In the genomic region with DNA sequence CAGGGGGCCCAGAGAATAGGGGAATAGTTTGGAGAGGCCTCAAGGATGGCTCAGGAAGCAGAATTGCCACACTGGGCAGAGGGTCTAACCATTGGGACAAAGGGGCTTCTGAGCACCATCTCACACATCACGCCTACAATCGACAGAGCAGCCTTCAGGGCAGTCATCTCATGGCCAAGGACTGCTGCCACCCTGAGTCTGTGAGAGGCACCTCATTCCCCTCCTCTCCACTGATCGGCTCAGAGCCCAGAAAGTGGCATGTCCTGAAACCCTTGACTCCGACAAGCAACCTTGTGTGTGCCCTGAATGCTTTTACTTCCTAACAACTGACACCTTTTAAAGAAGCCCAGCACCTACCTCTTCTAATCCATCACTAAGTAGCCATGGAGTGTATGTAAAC, we compare ENCODE assay signal across 22 cellular contexts.
DNase-seq lines count a peak whose midpoint lies in the region; ATAC-seq, FAIRE-seq and TF ChIP-seq lines count a peak whose summit lies in the region.
"Had no signal": no experiment of that assay in that cellular context is flagged by ENCODE, and none has a peak within 500 bp of the region (broad histone marks: within the 10 kb centered on the region; RNA-seq: fewer than 3 reads in every experiment).

No MANE protein-coding gene starts in this region.

- H3K23ac ChIP-seq in H9 (ENCODE audit: insufficient read length, low read depth, low read length): no peak overlapping the region

- no peak overlapping the region for H2AFZ ChIP-seq in H9 (ENCODE audit: low read length)

- H4K91ac ChIP-seq in H9 (ENCODE audit: insufficient read length, low read depth, low read length): no peak overlapping the region

- peak; percentile 34 for DNase-seq in H9
- DNase-seq in adipocyte (ENCODE audit: low read depth): peak; percentile 60
- peak; percentile 26 to 33 for DNase-seq in heart right ventricle
- DNase-seq in SW 1271 (lab: John Stamatoyannopoulos, UW): no peak
- DNase-seq in frontal cortex (ENCODE audit: low spot score in 2 of 2): no peak
- DNase-seq in Calu3: no peak
- DNase-seq: ACHN; BE2C; CD4-positive, alpha-beta memory T cell; DMS79 treated with DMSO at 0.1 percent for 48 hours; MG63; NCI-H1105; NCI-H1694 treated with DMSO at 0.1 percent for 48 hours; NCI-H2171; NCI-H82; SIG-M5 had no signal

- no peaks in the 10 kb centered on the region for H3K79me1 ChIP-seq in H9 (ENCODE audit: insufficient read depth, low read depth, low read length, poor library complexity, severe bottlenecking)

- H3K4me2 ChIP-seq in H9 (ENCODE audit: insufficient read depth, insufficient read length, low read length): no peak overlapping the region
- H3K4me2 ChIP-seq: KMS-11 had no signal

- no peak overlapping the region for H3T11ph ChIP-seq in H9 (ENCODE audit: low read length)

- no peak overlapping the region for H2BK15ac ChIP-seq in H9 (ENCODE audit: low read depth, low read length)

- peak; percentile 14; the same call in 2 of the 3 replicates for TF ChIP-seq CTCF in H9 (conservative IDR thresholded peaks at IDR 0.05)
- peak in 5 of 9 donors; percentile 9 to 35 (median 26) for TF ChIP-seq CTCF in heart right ventricle (IDR thresholded peaks at IDR 0.05)
- TF ChIP-seq CTCF in nephron (IDR thresholded peaks at IDR 0.05; ENCODE audit: unreplicated experiment in 3 of 3): no peak
- no peak for TF ChIP-seq CTCF in Calu3 (IDR thresholded peaks at IDR 0.05; ENCODE audit: unreplicated experiment)

- BruUV-seq in Calu3 (replicated peaks; lab: Mats Ljungman, UMichigan): no TSS peak

- H3K4ac ChIP-seq in H9 (ENCODE audit: low read depth, low read length): no peak overlapping the region

- H2BK120ac ChIP-seq in H9 (ENCODE audit: low read depth, low read length, poor library complexity, severe bottlenecking): no peak overlapping the region

- no peak for FAIRE-seq in frontal cortex (lab: Jason Lieb, UNC)
- FAIRE-seq: D721Med, G401.6, GM12891, RCC 7860 had no signal

- peak overlapping the region in 1 of 3 experiments; percentile 28; a peak in 1 of 7 replicates for H3K27ac Mint-ChIP-seq in H9
- H3K27ac Mint-ChIP-seq in nephron: peak overlapping the region in 2 of 3 experiments; percentile 27 to 42
- no peak overlapping the region for H3K27ac Mint-ChIP-seq in Calu3 (ENCODE audit: unreplicated experiment)
- H3K27ac Mint-ChIP-seq: CD4-positive, alpha-beta memory T cell had no signal

- H2BK20ac ChIP-seq in H9 (ENCODE audit: low read depth, low read length, poor library complexity, severe bottlenecking): no peak overlapping the region

- H3K4me1 ChIP-seq in H9 (ENCODE audit: insufficient read depth, low read length) (no peaks in the 10 kb centered on the region), adipocyte (ENCODE audit: control insufficient read depth, insufficient read depth, low read length) (no peaks in the 10 kb centered on the region), heart right ventricle (peaks cover 0 to 22% (median 3%) of the 10 kb centered on the region in 9 donors)
- H3K4me1 ChIP-seq: BE2C had no signal

- H3K4me1 Mint-ChIP-seq in H9: peaks cover 3% of the 10 kb centered on the region in 2 experiments; a peak in 3 of 4 replicates
- H3K4me1 Mint-ChIP-seq in nephron: peaks cover 8% of the 10 kb centered on the region
- no peaks in the 10 kb centered on the region for H3K4me1 Mint-ChIP-seq in Calu3 (ENCODE audit: low read depth, unreplicated experiment)
- H3K4me1 Mint-ChIP-seq: CD4-positive, alpha-beta memory T cell had no signal

- H4K5ac ChIP-seq in H9 (ENCODE audit: insufficient read length, low read depth, low read length): no peak overlapping the region

- intact Hi-C loops in heart right ventricle (cut with DNase I) (no loop called here), Calu3 (cut with micrococcal nuclease; ENCODE audit: unreplicated experiment) (no loop called here)

- ATAC-seq in heart right ventricle: peak; percentile 65 to 95 (median 82)

- H4K8ac ChIP-seq in H9 (replicated peaks; ENCODE audit: insufficient read length, low read depth, low read length): no peak overlapping the region

- no peak overlapping the region for H2BK5ac ChIP-seq in H9 (ENCODE audit: insufficient read length, low read length)

- H3K27me3 Mint-ChIP-seq in H9 (ENCODE audit: low read depth): peaks cover 9% of the 10 kb centered on the region
- H3K27me3 Mint-ChIP-seq in nephron (ENCODE audit: low read depth): no peaks in the 10 kb centered on the region
- H3K27me3 Mint-ChIP-seq in Calu3 (ENCODE audit: unreplicated experiment): peaks cover 46% of the 10 kb centered on the region

- H3K9me3 ChIP-seq in H9 (ENCODE audit: control insufficient read depth, low read depth, low read length) (no peaks in the 10 kb centered on the region), adipocyte (ENCODE audit: control insufficient read depth, low read length) (no peaks in the 10 kb centered on the region), heart right ventricle (no peaks in the 10 kb centered on the region)
- H3K9me3 ChIP-seq: BE2C, MG63 had no signal

- H3K23me2 ChIP-seq in H9 (ENCODE audit: insufficient read length, low read depth, low read length, poor library complexity, severe bottlenecking): no peaks in the 10 kb centered on the region

- H3K9me3 Mint-ChIP-seq in H9: peaks cover 4 to 6% of the 10 kb centered on the region in 2 experiments; a peak in 4 of 5 replicates
- H3K9me3 Mint-ChIP-seq in nephron: peaks cover 2% of the 10 kb centered on the region
- H3K9me3 Mint-ChIP-seq in Calu3 (ENCODE audit: low read depth, unreplicated experiment): peaks cover 3% of the 10 kb centered on the region

- CTCF ChIA-PET in Calu3 (lab: Charles Lee): no interaction called here

- H3K4me3 ChIP-seq in adipocyte (ENCODE audit: low read length): no peak overlapping the region
- H3K4me3 ChIP-seq in heart right ventricle: no peak overlapping the region
- H3K4me3 ChIP-seq: MG63 had no signal

- H3K18ac ChIP-seq in H9 (ENCODE audit: insufficient read length, low read depth, low read length): no peak overlapping the region

- H3K27ac ChIP-seq in H9 (ENCODE audit: insufficient read length, low read depth, low read length): no peak overlapping the region
- H3K27ac ChIP-seq in heart right ventricle: no peak overlapping the region
- H3K27ac ChIP-seq: KMS-11 had no signal

- H3K9ac ChIP-seq in H9 (ENCODE audit: extremely low read depth, insufficient read length, low read length) (no peak overlapping the region), adipocyte (ENCODE audit: low read length) (no peak overlapping the region)
- H3K9ac ChIP-seq: KMS-11 had no signal

- H3K36me3 Mint-ChIP-seq in H9 (ENCODE audit: insufficient read depth in 1 of 3, low read depth in 3 of 3) (peaks cover 0 to 3% (median 0%) of the 10 kb centered on the region in 3 experiments; a peak in 2 of 7 replicates), nephron (ENCODE audit: low read depth) (no peaks in the 10 kb centered on the region), Calu3 (ENCODE audit: insufficient read depth, unreplicated experiment) (no peaks in the 10 kb centered on the region)
- H3K36me3 Mint-ChIP-seq: CD4-positive, alpha-beta memory T cell had no signal

- H4K20me1 ChIP-seq in H9 (ENCODE audit: control insufficient read depth, insufficient read depth, insufficient read length): no peaks in the 10 kb centered on the region

- H3K27me3 ChIP-seq in H9 (ENCODE audit: insufficient read depth, low read length) (no peaks in the 10 kb centered on the region), adipocyte (replicated peaks; ENCODE audit: control insufficient read depth, insufficient read depth, low read length) (peaks cover 5% of the 10 kb centered on the region), heart right ventricle (no peaks in the 10 kb centered on the region)
- H3K27me3 ChIP-seq: BE2C had no signal

- H2AK5ac ChIP-seq in H9 (ENCODE audit: insufficient read length, low read length): no peak overlapping the region

- no peak overlapping the region for H3K56ac ChIP-seq in H9 (ENCODE audit: insufficient read length, low read depth, low read length)

- H3K4me3 Mint-ChIP-seq in H9 (no peak overlapping the region), nephron (no peak overlapping the region), Calu3 (ENCODE audit: low read depth, unreplicated experiment) (no peak overlapping the region)
- H3K4me3 Mint-ChIP-seq: CD4-positive, alpha-beta memory T cell had no signal

- WGBS in H9 (ENCODE audit: extremely low coverage, insufficient read length, low lambda C conversion rate): no CpG with 5 or more reads among the region's 4 CpGs
- WGBS in heart right ventricle, 2 donors: 40 to 48% methylated on average over 4 of the region's 4 CpGs

- no peaks in the 10 kb centered on the region for H3K79me2 ChIP-seq in H9 (ENCODE audit: insufficient read depth, low read length)

- no peaks in the 10 kb centered on the region for H3K36me3 ChIP-seq in adipocyte (ENCODE audit: control insufficient read depth, insufficient read depth, low read length, severe bottlenecking)
- H3K36me3 ChIP-seq in heart right ventricle: no peaks in the 10 kb centered on the region
- H3K36me3 ChIP-seq: BE2C, MG63 had no signal

- no peak overlapping the region for H3K14ac ChIP-seq in H9 (ENCODE audit: insufficient read depth, low read length)

- no peak overlapping the region for H2BK12ac ChIP-seq in H9 (ENCODE audit: insufficient read length, low read depth, low read length)

Comparison
In these comparisons a context has a peak if more than half of its experiments do, and no peak if none do; other contexts are left out.
1. DNase-seq: peak in H9 (single experiment), adipocyte (single experiment) and heart right ventricle (2 of 2); none in SW 1271 (0 of 2), frontal cortex (0 of 2) and Calu3 (single experiment).
2. CTCF ChIP-seq: peak in H9 (single experiment) and heart right ventricle (5 of 9); none in nephron (0 of 3) and Calu3 (single experiment).